1 cellular context compared by ENCODE assay signal in genomic region chr5:110477923-110478322, GRCh38.
TF ChIP-seq lines count a peak whose summit lies in the region.

No MANE protein-coding gene starts in this region.

TF ChIP-seq in IMR-90, 13 proteins besides CTCF, POLR2A, EP300 and RAD21 (continued from another document):
- TF ChIP-seq ELK1 (IDR thresholded peaks at IDR 0.05; ENCODE audit: borderline replicate concordance, low read depth, low read length): no peak
- no peak for TF ChIP-seq FOS (IDR thresholded peaks at IDR 0.05; ENCODE audit: low read depth, low read length)
- no peak for TF ChIP-seq USF2 (IDR thresholded peaks at IDR 0.05; ENCODE audit: low read depth, low read length)
- TF ChIP-seq CHD1 (IDR thresholded peaks at IDR 0.05; ENCODE audit: low read depth, low read length): no peak
- TF ChIP-seq SMC3 (IDR thresholded peaks at IDR 0.05; ENCODE audit: low read depth, low read length): no peak
- no peak for TF ChIP-seq RFX5 (IDR thresholded peaks at IDR 0.05; ENCODE audit: low read depth, low read length)
- TF ChIP-seq RCOR1 (IDR thresholded peaks at IDR 0.05; ENCODE audit: insufficient replicate concordance, low read length): no peak
- TF ChIP-seq MXI1 (IDR thresholded peaks at IDR 0.05; ENCODE audit: borderline replicate concordance, low read depth, low read length): no peak
- TF ChIP-seq NFE2L2 (IDR thresholded peaks at IDR 0.05; ENCODE audit: low read depth, low read length): no peak
- no peak for TF ChIP-seq CEBPB (IDR thresholded peaks at IDR 0.05; ENCODE audit: low read depth, low read length)
